In genomic region chr5:125277494-125278154, GRCh38 we compare ENCODE assay signal across 11 cellular contexts.
DNase-seq lines count a peak whose midpoint lies in the region; FAIRE-seq and TF ChIP-seq lines count a peak whose summit lies in the region.
"Had no signal": no experiment of that assay in that cellular context is flagged by ENCODE, and none has a peak within 500 bp of the region (broad histone marks: within the 10 kb centered on the region; RNA-seq: fewer than 3 reads in every experiment).

No MANE protein-coding gene starts in this region.

- TF ChIP-seq CTCF in HEK293 (tag by site-specific recombination; IDR thresholded peaks at IDR 0.05): no peak

- H3K4me1 Mint-ChIP-seq in activated T-helper 2 cell treated with anti-CD3 and anti-CD28 coated beads, Interferon-gamma antibody, Interleukin-2, Interleukin-4, amounts not matched to agents 10 μg/mL and 5 μg/mL and 100 μg/mL, durations not matched to agents 14 hours and 24 hours and 36 hours (ENCODE audit: low read depth): no peaks in the 10 kb centered on the region

- no peaks in the 10 kb centered on the region for H3K27me3 ChIP-seq in effector memory CD4-positive, alpha-beta T cell (replicated peaks; ENCODE audit: control insufficient read depth, insufficient read depth, low read length, poor library complexity, severe bottlenecking)

- no peak overlapping the region for H3K4me3 ChIP-seq in HEK293 (ENCODE audit: low read depth, low read length)
- no peak overlapping the region for H3K4me3 ChIP-seq in effector memory CD4-positive, alpha-beta T cell (ENCODE audit: insufficient read depth, low read depth, low read length, poor library complexity, severe bottlenecking)

- peak overlapping the region; percentile 11; the same call in 1 of the 2 replicates for H3K27ac ChIP-seq in HEK293 (ENCODE audit: extremely low read depth, low read depth, low read length)
- H3K27ac ChIP-seq in effector memory CD4-positive, alpha-beta T cell (ENCODE audit: insufficient read depth, low read length, poor library complexity, severe bottlenecking): no peak overlapping the region
- H3K27ac ChIP-seq: VCaP had no signal

- POLR2A ChIA-PET in HEK293 (lab: Yijun Ruan, JAX): no interaction called here

- DNase-seq in T1000 (lab: John Stamatoyannopoulos, UW): peak; percentile 20
- DNase-seq in hepatic stellate cell (ENCODE audit: low spot score): peak; percentile 40
- peak; percentile 81 for DNase-seq in urothelium cell line (ENCODE audit: low spot score)
- no peak for DNase-seq in activated T-helper 2 cell treated with anti-CD3 and anti-CD28 coated beads, Interferon-gamma antibody, Interleukin-2, Interleukin-4, amounts not matched to agents 10 μg/mL and 5 μg/mL and 100 μg/mL, durations not matched to agents 14 hours and 24 hours and 36 hours (ENCODE audit: low spot score)
- no peak for DNase-seq in NCI-H1436 treated with DMSO at 0.1 percent for 48 hours (lab: John Stamatoyannopoulos, UW)
- DNase-seq in effector memory CD4-positive, alpha-beta T cell: no peak
- DNase-seq: activated T-cell treated with anti-CD3 and anti-CD28 coated beads, Interleukin-2, amount 50 U/mL, for 4 hours; cortex of kidney had no signal

- H3K4me1 ChIP-seq in HEK293 (ENCODE audit: control insufficient read depth, insufficient read depth, low read length): peaks cover 30% of the 10 kb centered on the region
- H3K4me1 ChIP-seq in effector memory CD4-positive, alpha-beta T cell (ENCODE audit: control insufficient read depth, insufficient read depth, low read length, poor library complexity, severe bottlenecking): no peaks in the 10 kb centered on the region

- FAIRE-seq in urothelium cell line (lab: Jason Lieb, UNC): no peak

- no peak overlapping the region for H3K4me3 Mint-ChIP-seq in activated T-helper 2 cell treated with anti-CD3 and anti-CD28 coated beads, Interferon-gamma antibody, Interleukin-2, Interleukin-4, amounts not matched to agents 10 μg/mL and 5 μg/mL and 100 μg/mL, durations not matched to agents 14 hours and 24 hours and 36 hours (ENCODE audit: low read depth)
- H3K4me3 Mint-ChIP-seq: activated T-cell treated with anti-CD3 and anti-CD28 coated beads, Interleukin-2, amount 50 U/mL, for 4 hours had no signal

- peaks cover 3% of the 10 kb centered on the region for H3K9me3 Mint-ChIP-seq in activated T-helper 2 cell treated with anti-CD3 and anti-CD28 coated beads, Interferon-gamma antibody, Interleukin-2, Interleukin-4, amounts not matched to agents 10 μg/mL and 5 μg/mL and 100 μg/mL, durations not matched to agents 14 hours and 24 hours and 36 hours
- H3K9me3 Mint-ChIP-seq: activated T-cell treated with anti-CD3 and anti-CD28 coated beads, Interleukin-2, amount 50 U/mL, for 4 hours had no signal

- no peaks in the 10 kb centered on the region for H3K27me3 Mint-ChIP-seq in activated T-helper 2 cell treated with anti-CD3 and anti-CD28 coated beads, Interferon-gamma antibody, Interleukin-2, Interleukin-4, amounts not matched to agents 10 μg/mL and 5 μg/mL and 100 μg/mL, durations not matched to agents 14 hours and 24 hours and 36 hours (ENCODE audit: low read depth)
- H3K27me3 Mint-ChIP-seq: progenitor cell of endocrine pancreas had no signal

- no peaks in the 10 kb centered on the region for H3K9me3 ChIP-seq in HEK293 (ENCODE audit: control insufficient read depth, insufficient read depth, low read depth, low read length)
- no peaks in the 10 kb centered on the region for H3K9me3 ChIP-seq in effector memory CD4-positive, alpha-beta T cell (ENCODE audit: control insufficient read depth, low read length)

- H3K27ac Mint-ChIP-seq in activated T-helper 2 cell treated with anti-CD3 and anti-CD28 coated beads, Interferon-gamma antibody, Interleukin-2, Interleukin-4, amounts not matched to agents 10 μg/mL and 5 μg/mL and 100 μg/mL, durations not matched to agents 14 hours and 24 hours and 36 hours: no peak overlapping the region
- H3K27ac Mint-ChIP-seq: progenitor cell of endocrine pancreas had no signal

- CTCF ChIA-PET in HEK293 (lab: Yijun Ruan, JAX): interaction anchor here (0.6 to 1.2 kb wide), 3 partner anchors 27 to 136 kb away, joined by 3 to 4 read pairs (median 3); no protein-coding TSS in a partner anchor

- H3K36me3 Mint-ChIP-seq in activated T-helper 2 cell treated with anti-CD3 and anti-CD28 coated beads, Interferon-gamma antibody, Interleukin-2, Interleukin-4, amounts not matched to agents 10 μg/mL and 5 μg/mL and 100 μg/mL, durations not matched to agents 14 hours and 24 hours and 36 hours (ENCODE audit: low read depth): no peaks in the 10 kb centered on the region

- intact Hi-C loops in activated T-helper 2 cell treated with anti-CD3 and anti-CD28 coated beads, Interferon-gamma antibody, Interleukin-2, Interleukin-4, amounts not matched to agents 10 μg/mL and 5 μg/mL and 100 μg/mL, durations not matched to agents 14 hours and 24 hours and 36 hours (cut with micrococcal nuclease): no loop called here

- no peaks in the 10 kb centered on the region for H3K36me3 ChIP-seq in HEK293 (ENCODE audit: control insufficient read depth in 2 of 2, insufficient read depth in 1 of 2, low read length in 2 of 2)
- no peaks in the 10 kb centered on the region for H3K36me3 ChIP-seq in effector memory CD4-positive, alpha-beta T cell (ENCODE audit: control insufficient read depth, insufficient read depth, low read length)

TF ChIP-seq in HEK293, 187 proteins besides CTCF, POLR2A, EP300 and RAD21 (continues in another document):
- TF ChIP-seq ZNF658 (tag by site-specific recombination; IDR thresholded peaks at IDR 0.05) (no peak), ZNF639 (tag by site-specific recombination; IDR thresholded peaks at IDR 0.05) (peak; percentile 96), YY2 (tag by site-specific recombination; IDR thresholded peaks at IDR 0.05) (no peak), ZFP69B (tag by site-specific recombination; IDR thresholded peaks at IDR 0.05) (no peak), KLF7 (tag by site-specific recombination; IDR thresholded peaks at IDR 0.05; ENCODE audit: borderline replicate concordance) (no peak), ZNF488 (tag by site-specific recombination; IDR thresholded peaks at IDR 0.05) (no peak), ZNF530 (tag by site-specific recombination; IDR thresholded peaks at IDR 0.05; ENCODE audit: low read depth) (no peak), ZNF16 (tag by site-specific recombination; IDR thresholded peaks at IDR 0.05; ENCODE audit: low read depth) (no peak), ZBTB6 (tag by site-specific recombination; IDR thresholded peaks at IDR 0.05) (0 out of 2 replicates have a peak, but pooled peaks have one; percentile 57), ZSCAN4 (tag by site-specific recombination; IDR thresholded peaks at IDR 0.05) (peak; percentile 51; the same call in 1 of the 2 replicates), ZSCAN23 (tag by site-specific recombination; IDR thresholded peaks at IDR 0.05) (0 out of 2 replicates have a peak, but pooled peaks have one; percentile 57), AEBP2 (tag by site-specific recombination; IDR thresholded peaks at IDR 0.05; ENCODE audit: borderline replicate concordance) (no peak), ZNF223 (tag by site-specific recombination; IDR thresholded peaks at IDR 0.05) (no peak)

Comparison
In these comparisons a context has a peak if more than half of its experiments do, and no peak if none do; other contexts are left out.
1. DNase-seq: peak in T1000 (single experiment), hepatic stellate cell (single experiment) and urothelium cell line (single experiment); none in activated T-helper 2 cell treated with anti-CD3 and anti-CD28 coated beads, Interferon-gamma antibody, Interleukin-2, Interleukin-4, amounts not matched to agents 10 μg/mL and 5 μg/mL and 100 μg/mL, durations not matched to agents 14 hours and 24 hours and 36 hours (single experiment), NCI-H1436 treated with DMSO at 0.1 percent for 48 hours (single experiment) and effector memory CD4-positive, alpha-beta T cell (0 of 3).